In genomic region chr16:59887856-59888255, GRCh38 we compare ENCODE assay signal across 29 cellular contexts.
"Had no signal": no experiment of that assay in that cellular context is flagged by ENCODE, and none has a peak within 500 bp of the region (broad histone marks: within the 10 kb centered on the region; RNA-seq: fewer than 3 reads in every experiment).

No MANE protein-coding gene starts in this region.

- DNase-seq: activated B cell treated with CpG ODN at 0.5 μM for 24 hours; activated CD4-positive, alpha-beta T cell treated with anti-CD3 and anti-CD28 coated beads for 48 hours; activated CD4-positive, alpha-beta T cell treated with anti-CD3 and anti-CD28 coated beads, Interleukin-2, amount 50 U/mL, for 1 hour; activated CD4-positive, alpha-beta T cell treated with anti-CD3 and anti-CD28 coated beads, Interleukin-2, amount 50 U/mL, for 48 hours; activated CD8-positive, alpha-beta memory T cell treated with anti-CD3 and anti-CD28 coated beads for 24 hours; activated CD8-positive, alpha-beta T cell treated with anti-CD3 and anti-CD28 coated beads for 36 hours; activated effector memory CD4-positive, alpha-beta T cell treated with Interleukin-2 at 50 U/mL for 16 hours; activated gamma-delta T cell treated with Interleukin-2 at 50 U/mL for 16 hours; activated naive CD4-positive, alpha-beta T cell treated with anti-CD3 and anti-CD28 coated beads, Interleukin-2, amount 50 U/mL, for 16 hours; activated naive CD4-positive, alpha-beta T cell treated with Interleukin-2 at 50 U/mL for 16 hours; activated T-cell treated with anti-CD3 and anti-CD28 coated beads, Interleukin-2, amount 50 U/mL, for 4 hours; amniotic stem cell; anterior cingulate cortex; body of pancreas; central memory CD4-positive, alpha-beta T cell; cerebellar nuclear complex; colonic mucosa; effector CD8-positive, alpha-beta T cell; esophagus squamous epithelium; glutamatergic neuron; heart left ventricle; T-helper 1 cell; T-helper 17 cell; T1000; WERI-Rb-1 had no signal

- H3K9me3 ChIP-seq: body of pancreas, colonic mucosa, esophagus squamous epithelium had no signal

- H3K4me3 ChIP-seq: body of pancreas, cardiac muscle cell, colonic mucosa, esophagus squamous epithelium, heart left ventricle had no signal

- H3K4me1 ChIP-seq: body of pancreas, colonic mucosa, heart left ventricle had no signal

- ATAC-seq: activated CD4-positive, CD25-positive, alpha-beta regulatory T cell treated with anti-CD3 and anti-CD28 coated beads, Interleukin-2, amount 50 U/mL, for 24 hours; activated CD8-positive, alpha-beta T cell treated with anti-CD3 and anti-CD28 coated beads for 36 hours; activated T-cell treated with anti-CD3 and anti-CD28 coated beads, Interleukin-2, amount 50 U/mL, for 4 hours; activated T-helper 17 cell treated with anti-CD3 and anti-CD28 coated beads, Interleukin-2, amount 50 U/mL, for 72 hours; body of pancreas; heart left ventricle; T-helper 17 cell had no signal

- H3K27me3 ChIP-seq: body of pancreas, cardiac muscle cell, colonic mucosa, esophagus squamous epithelium, heart left ventricle had no signal

- H3K27ac ChIP-seq: body of pancreas, cardiac muscle cell, colonic mucosa, epithelial cell of prostate, esophagus squamous epithelium, heart left ventricle, WERI-Rb-1 had no signal

- H3K36me3 ChIP-seq: cardiac muscle cell, colonic mucosa, esophagus squamous epithelium, heart left ventricle, WERI-Rb-1 had no signal
